ENCODE assay signal across 1 cellular context in genomic region chr19:11798391-11799296, GRCh38.
TF ChIP-seq lines count a peak whose summit lies in the region.

Gene ZNF491, plus strand, starts transcription at chr19:11798523. Its CDS starts 7,431 bp downstream, at chr19:11805954.

TF ChIP-seq in K562, 482 proteins besides CTCF, POLR2A, EP300 and RAD21 (continued from another document and continues in another):
- TF ChIP-seq FOXP4 (CRISPR knock-in tag; IDR thresholded peaks at IDR 0.05; ENCODE audit: borderline replicate concordance) (no peak), MEIS2 (IDR thresholded peaks at IDR 0.05; ENCODE audit: partially characterized antibody) (peak; percentile 54), RBFOX2 (IDR thresholded peaks at IDR 0.05; ENCODE audit: low read depth, low read length) (peak; percentile 55), NRF1 (conservative IDR thresholded peaks at IDR 0.05 in 1 of 2, IDR thresholded peaks at IDR 0.05 in 1 of 2) (peak; percentile 28 to 38; a peak in 1 of 4 replicates), SPI1 (IDR thresholded peaks at IDR 0.05; ENCODE audit: borderline replicate concordance, low read depth, low read length) (no peak), MCM7 (IDR thresholded peaks at IDR 0.05) (no peak), IFI16 (CRISPR knock-in tag; IDR thresholded peaks at IDR 0.05) (no peak), PBX2 (CRISPR knock-in tag; IDR thresholded peaks at IDR 0.05; ENCODE audit: low read depth) (peak; percentile 68), PBX2 (tag; conservative IDR thresholded peaks at IDR 0.05; ENCODE audit: low read depth) (peak; percentile 52), ZBTB49 (CRISPR knock-in tag; IDR thresholded peaks at IDR 0.05; ENCODE audit: borderline replicate concordance) (no peak), TEAD2 (tag; IDR thresholded peaks at IDR 0.05) (no peak), TCF7 (IDR thresholded peaks at IDR 0.05; ENCODE audit: borderline replicate concordance) (no peak), ZNF75A (CRISPR knock-in tag; IDR thresholded peaks at IDR 0.05) (no peak), ZSCAN32 (CRISPR knock-in tag; IDR thresholded peaks at IDR 0.05) (no peak), TAF1 (IDR thresholded peaks at IDR 0.05; ENCODE audit: control insufficient read depth, extremely low read depth, insufficient read depth, low read length, severe bottlenecking) (peak; percentile 14), JUNB (CRISPR knock-in tag; conservative IDR thresholded peaks at IDR 0.05) (no peak), KDM4B (IDR thresholded peaks at IDR 0.05; ENCODE audit: borderline replicate concordance in 2 of 2, low read depth in 1 of 2) (no peak), ZFX (CRISPR knock-in tag; IDR thresholded peaks at IDR 0.05) (peak; percentile 67), CC2D1A (IDR thresholded peaks at IDR 0.05) (no peak), FUS (optimal IDR thresholded peaks at IDR 0.05; ENCODE audit: low read depth, low read length) (no peak), RFX1 (IDR thresholded peaks at IDR 0.05) (peak; percentile 22; the same call in 1 of the 2 replicates), RBM25 (IDR thresholded peaks at IDR 0.05; ENCODE audit: low read depth, low read length, severe bottlenecking) (no peak), GTF2E2 (tag; IDR thresholded peaks at IDR 0.05) (no peak), WHSC1 (IDR thresholded peaks at IDR 0.05; ENCODE audit: low read length) (no peak), NKRF (IDR thresholded peaks at IDR 0.05; ENCODE audit: borderline replicate concordance) (no peak), FOXK2 (conservative IDR thresholded peaks at IDR 0.05 in 1 of 2, IDR thresholded peaks at IDR 0.05 in 1 of 2; ENCODE audit: low read depth in 2 of 2) (no peak), ZNF140 (CRISPR knock-in tag; IDR thresholded peaks at IDR 0.05) (no peak), PCBP2 (IDR thresholded peaks at IDR 0.05; ENCODE audit: low read depth, low read length, poor library complexity, severe bottlenecking) (no peak)
- TF ChIP-seq, protein P1, sequence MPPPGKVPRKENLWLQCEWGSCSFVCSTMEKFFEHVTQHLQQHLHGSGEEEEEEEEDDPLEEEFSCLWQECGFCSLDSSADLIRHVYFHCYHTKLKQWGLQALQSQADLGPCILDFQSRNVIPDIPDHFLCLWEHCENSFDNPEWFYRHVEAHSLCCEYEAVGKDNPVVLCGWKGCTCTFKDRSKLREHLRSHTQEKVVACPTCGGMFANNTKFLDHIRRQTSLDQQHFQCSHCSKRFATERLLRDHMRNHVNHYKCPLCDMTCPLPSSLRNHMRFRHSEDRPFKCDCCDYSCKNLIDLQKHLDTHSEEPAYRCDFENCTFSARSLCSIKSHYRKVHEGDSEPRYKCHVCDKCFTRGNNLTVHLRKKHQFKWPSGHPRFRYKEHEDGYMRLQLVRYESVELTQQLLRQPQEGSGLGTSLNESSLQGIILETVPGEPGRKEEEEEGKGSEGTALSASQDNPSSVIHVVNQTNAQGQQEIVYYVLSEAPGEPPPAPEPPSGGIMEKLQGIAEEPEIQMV (tag; conservative IDR thresholded peaks at IDR 0.05; ENCODE audit: low read depth), result no peak
- TF ChIP-seq, protein P2, sequence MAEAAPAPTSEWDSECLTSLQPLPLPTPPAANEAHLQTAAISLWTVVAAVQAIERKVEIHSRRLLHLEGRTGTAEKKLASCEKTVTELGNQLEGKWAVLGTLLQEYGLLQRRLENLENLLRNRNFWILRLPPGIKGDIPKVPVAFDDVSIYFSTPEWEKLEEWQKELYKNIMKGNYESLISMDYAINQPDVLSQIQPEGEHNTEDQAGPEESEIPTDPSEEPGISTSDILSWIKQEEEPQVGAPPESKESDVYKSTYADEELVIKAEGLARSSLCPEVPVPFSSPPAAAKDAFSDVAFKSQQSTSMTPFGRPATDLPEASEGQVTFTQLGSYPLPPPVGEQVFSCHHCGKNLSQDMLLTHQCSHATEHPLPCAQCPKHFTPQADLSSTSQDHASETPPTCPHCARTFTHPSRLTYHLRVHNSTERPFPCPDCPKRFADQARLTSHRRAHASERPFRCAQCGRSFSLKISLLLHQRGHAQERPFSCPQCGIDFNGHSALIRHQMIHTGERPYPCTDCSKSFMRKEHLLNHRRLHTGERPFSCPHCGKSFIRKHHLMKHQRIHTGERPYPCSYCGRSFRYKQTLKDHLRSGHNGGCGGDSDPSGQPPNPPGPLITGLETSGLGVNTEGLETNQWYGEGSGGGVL (CRISPR knock-in tag; IDR thresholded peaks at IDR 0.05), result no peak
- TF ChIP-seq, protein P3, sequence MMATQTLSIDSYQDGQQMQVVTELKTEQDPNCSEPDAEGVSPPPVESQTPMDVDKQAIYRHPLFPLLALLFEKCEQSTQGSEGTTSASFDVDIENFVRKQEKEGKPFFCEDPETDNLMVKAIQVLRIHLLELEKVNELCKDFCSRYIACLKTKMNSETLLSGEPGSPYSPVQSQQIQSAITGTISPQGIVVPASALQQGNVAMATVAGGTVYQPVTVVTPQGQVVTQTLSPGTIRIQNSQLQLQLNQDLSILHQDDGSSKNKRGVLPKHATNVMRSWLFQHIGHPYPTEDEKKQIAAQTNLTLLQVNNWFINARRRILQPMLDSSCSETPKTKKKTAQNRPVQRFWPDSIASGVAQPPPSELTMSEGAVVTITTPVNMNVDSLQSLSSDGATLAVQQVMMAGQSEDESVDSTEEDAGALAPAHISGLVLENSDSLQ (IDR thresholded peaks at IDR 0.05), result peak; percentile 97
- TF ChIP-seq, protein P4, sequence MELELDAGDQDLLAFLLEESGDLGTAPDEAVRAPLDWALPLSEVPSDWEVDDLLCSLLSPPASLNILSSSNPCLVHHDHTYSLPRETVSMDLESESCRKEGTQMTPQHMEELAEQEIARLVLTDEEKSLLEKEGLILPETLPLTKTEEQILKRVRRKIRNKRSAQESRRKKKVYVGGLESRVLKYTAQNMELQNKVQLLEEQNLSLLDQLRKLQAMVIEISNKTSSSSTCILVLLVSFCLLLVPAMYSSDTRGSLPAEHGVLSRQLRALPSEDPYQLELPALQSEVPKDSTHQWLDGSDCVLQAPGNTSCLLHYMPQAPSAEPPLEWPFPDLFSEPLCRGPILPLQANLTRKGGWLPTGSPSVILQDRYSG (tag; conservative IDR thresholded peaks at IDR 0.05; ENCODE audit: low read depth), result no peak
- TF ChIP-seq, protein P5, sequence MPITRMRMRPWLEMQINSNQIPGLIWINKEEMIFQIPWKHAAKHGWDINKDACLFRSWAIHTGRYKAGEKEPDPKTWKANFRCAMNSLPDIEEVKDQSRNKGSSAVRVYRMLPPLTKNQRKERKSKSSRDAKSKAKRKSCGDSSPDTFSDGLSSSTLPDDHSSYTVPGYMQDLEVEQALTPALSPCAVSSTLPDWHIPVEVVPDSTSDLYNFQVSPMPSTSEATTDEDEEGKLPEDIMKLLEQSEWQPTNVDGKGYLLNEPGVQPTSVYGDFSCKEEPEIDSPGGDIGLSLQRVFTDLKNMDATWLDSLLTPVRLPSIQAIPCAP (CRISPR knock-in tag; IDR thresholded peaks at IDR 0.05; ENCODE audit: borderline replicate concordance), result no peak
